Comparison of ENCODE assay signal across 8 cellular contexts in genomic region chr12:132761032-132761910, GRCh38. TPM values are rescaled to one million over a fixed set of nuclear protein-coding genes. Genes with fewer than 3 reads are reported as not detected.
DNase-seq lines count a peak whose midpoint lies in the region; TF ChIP-seq lines count a peak whose summit lies in the region.

Gene ANKLE2 (minus strand): TSS chr12:132761832. CDS start chr12:132761798, 34 bp downstream.

- no peak for TF ChIP-seq CTCF in GM06990 (IDR thresholded peaks at IDR 0.05; ENCODE audit: insufficient read depth, low read length, poor library complexity, severe bottlenecking)
- TF ChIP-seq CTCF in Loucy (conservative IDR thresholded peaks at IDR 0.05; ENCODE audit: low read length) = no peak

- peak within 1 kb of the TSS; percentile 94 for H3K4me3 ChIP-seq in GM06990 (replicated peaks; ENCODE audit: low read depth, low read length)
- peak within 1 kb of the TSS; percentile 84 for H3K4me3 ChIP-seq in Loucy (ENCODE audit: low read length, poor library complexity, severe bottlenecking)

- no peaks in the 10 kb centered on the region for H3K27me3 ChIP-seq in GM06990 (replicated peaks; ENCODE audit: control insufficient read depth, insufficient read depth, low read length)
- H3K27me3 ChIP-seq in Loucy (ENCODE audit: insufficient read depth, low read length, poor library complexity, severe bottlenecking) = no peaks in the 10 kb centered on the region

- peak within 1 kb of the TSS; percentile 89 for H3K4me2 ChIP-seq in Loucy (ENCODE audit: low read depth, low read length, poor library complexity, severe bottlenecking)

- H3K9ac ChIP-seq in Loucy (ENCODE audit: low read depth, low read length, poor library complexity, severe bottlenecking) = peak within 1 kb of the TSS; percentile 93

- peaks cover 70% of the 10 kb centered on the region for H3K79me2 ChIP-seq in Loucy (ENCODE audit: insufficient read depth, low read length)

- H3K9me2 ChIP-seq in Loucy (replicated peaks; ENCODE audit: low read depth, low read length) = no peaks in the 10 kb centered on the region

- H2AFZ ChIP-seq in Loucy (ENCODE audit: low read length) = peak within 1 kb of the TSS; percentile 82

- peaks cover 5% of the 10 kb centered on the region for H3K36me3 ChIP-seq in GM06990 (ENCODE audit: control insufficient read depth, insufficient read depth, low read length)
- H3K36me3 ChIP-seq in Loucy (ENCODE audit: insufficient read depth, low read length) = no peaks in the 10 kb centered on the region

- no peaks in the 10 kb centered on the region for H3K9me3 ChIP-seq in Loucy (ENCODE audit: insufficient read depth, low read depth, low read length)

- DNase-seq in GM06990 (ENCODE audit: extremely low read depth, insufficient read length) = peak; percentile 69
- peak; percentile 44 for DNase-seq in H4 (ENCODE audit: low spot score)
- peak; percentile 40 for DNase-seq in activated CD4-positive, CD25-positive, alpha-beta regulatory T cell treated with anti-CD3 and anti-CD28 coated beads, Interleukin-2, amount 50 U/mL, for 16 hours (ENCODE audit: low read depth, low spot score)
- DNase-seq in central memory CD4-positive, alpha-beta T cell = peak; percentile 61
- DNase-seq in kidney tubule cell (ENCODE audit: low spot score) = peak; percentile 65
- DNase-seq in stimulated activated CD4-positive, alpha-beta T cell treated with anti-CD3 and anti-CD28 coated beads, Interleukin-1b, Interleukin-23, amount 100 ng/mL, for 4 hours (ENCODE audit: low read depth in 2 of 2) = peak; percentile 43 to 51
- DNase-seq in hippocampal formation (lab: John Stamatoyannopoulos, UW) = no peak

- peaks cover 8% of the 10 kb centered on the region; the same call in 1 of the 2 replicates for H3F3A ChIP-seq in Loucy (ENCODE audit: low read depth)

- H4K20me1 ChIP-seq in Loucy (ENCODE audit: insufficient read depth, low read length, poor library complexity, severe bottlenecking) = peaks cover 45% of the 10 kb centered on the region

- peaks cover 37% of the 10 kb centered on the region for H3K4me1 ChIP-seq in Loucy (ENCODE audit: insufficient read depth, low read length, poor library complexity, severe bottlenecking)

RNA-seq across cellular contexts. Expression of gene ANKLE2, which starts in this region (rescaled TPM):
- 21.9 and 26.8 TPM in 2 replicates for total RNA-seq in H4 (2014; rRNA removed; shearing (Covaris generic))

Comparison
In these comparisons a context has a peak if more than half of its experiments do, and no peak if none do; other contexts are left out.
1. DNase-seq: peak in GM06990 (single experiment), H4 (single experiment), activated CD4-positive, CD25-positive, alpha-beta regulatory T cell treated with anti-CD3 and anti-CD28 coated beads, Interleukin-2, amount 50 U/mL, for 16 hours (single experiment), central memory CD4-positive, alpha-beta T cell (single experiment), kidney tubule cell (single experiment) and stimulated activated CD4-positive, alpha-beta T cell treated with anti-CD3 and anti-CD28 coated beads, Interleukin-1b, Interleukin-23, amount 100 ng/mL, for 4 hours (2 of 2); none in hippocampal formation (0 of 2).